Comparison of ENCODE assay signal across 8 cellular contexts in the genomic region with DNA sequence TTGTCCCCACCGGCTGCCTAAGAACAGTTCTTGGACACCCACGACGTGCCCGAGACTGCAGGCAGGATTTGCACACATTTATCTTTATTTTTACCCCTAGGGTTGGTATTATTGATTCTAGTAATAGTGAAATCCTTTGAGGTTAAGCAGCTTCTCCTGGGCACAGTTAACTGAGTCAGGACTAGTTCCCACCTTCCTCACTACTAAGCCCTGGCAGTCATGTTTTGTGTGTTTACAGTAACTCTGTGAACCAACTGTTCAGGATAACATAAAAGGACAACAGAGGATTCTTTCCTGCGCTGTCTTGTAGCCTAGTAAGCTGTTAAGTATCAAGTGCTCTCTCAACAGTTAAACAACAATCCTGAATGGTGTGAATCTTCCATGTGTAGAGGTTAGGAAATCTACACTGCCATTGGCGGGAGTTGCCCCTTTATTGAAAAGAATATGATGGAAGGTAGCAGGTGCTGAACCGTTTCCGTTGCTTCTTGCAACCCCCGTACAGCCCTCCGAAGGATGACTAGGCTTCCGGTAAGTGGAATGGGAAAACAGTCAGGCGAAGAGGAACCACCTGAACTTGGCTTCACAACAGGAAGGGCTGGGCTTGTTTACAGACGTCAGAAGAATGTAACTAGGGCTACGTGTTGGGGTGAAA. TPM values are rescaled to one million over a fixed set of nuclear protein-coding genes. Genes with fewer than 3 reads are reported as not detected.
DNase-seq lines count a peak whose midpoint lies in the region; ATAC-seq and TF ChIP-seq lines count a peak whose summit lies in the region.

No MANE protein-coding gene starts in this region.

- no peaks in the 10 kb centered on the region for H3K9me3 Mint-ChIP-seq in natural killer cell treated with Interleukin-12 subunit alpha and Interleukin-12 subunit beta and Interleukin-15 and Interleukin-18, amount 100 ng/mL, for 72 hours

- H3K4me3 Mint-ChIP-seq in natural killer cell treated with Interleukin-12 subunit alpha and Interleukin-12 subunit beta and Interleukin-15 and Interleukin-18, amount 100 ng/mL, for 72 hours: peak overlapping the region; percentile 92

- H3K4me3 ChIP-seq in fibroblast of mammary gland (ENCODE audit: control insufficient read depth, low read depth, low read length): peak overlapping the region; percentile 82

- H3K4me1 Mint-ChIP-seq in natural killer cell treated with Interleukin-12 subunit alpha and Interleukin-12 subunit beta and Interleukin-15 and Interleukin-18, amount 100 ng/mL, for 72 hours (ENCODE audit: low read depth in 2 of 2): peaks cover 28 to 34% of the 10 kb centered on the region in 2 donors

- H3K27me3 Mint-ChIP-seq in natural killer cell treated with Interleukin-12 subunit alpha and Interleukin-12 subunit beta and Interleukin-15 and Interleukin-18, amount 100 ng/mL, for 72 hours: no peaks in the 10 kb centered on the region

- ATAC-seq in GM19395 (IDR thresholded peaks at IDR 0.05; ENCODE audit: unreplicated experiment) (peak; percentile 6), HG02763 (IDR thresholded peaks at IDR 0.05; ENCODE audit: unreplicated experiment) (no peak)
- ATAC-seq in natural killer cell treated with Interleukin-12 subunit alpha and Interleukin-12 subunit beta and Interleukin-15 and Interleukin-18, amount 100 ng/mL, for 72 hours: peak; percentile 21 to 52

- peak; percentile 17 for DNase-seq in AG08396 (ENCODE audit: low spot score)
- peak; percentile 54 for DNase-seq in NCI-H146 (lab: John Stamatoyannopoulos, UW)
- DNase-seq in activated T-cell treated with anti-CD3 and anti-CD28 coated beads, Interleukin-2, amount 50 U/mL, for 1 hour: peak; percentile 37
- DNase-seq in fibroblast of mammary gland (ENCODE audit: low read depth): peak; percentile 51
- DNase-seq in natural killer cell treated with Interleukin-12 subunit alpha and Interleukin-12 subunit beta and Interleukin-15 and Interleukin-18, amount 100 ng/mL, for 72 hours (ENCODE audit: low spot score): no peak
- DNase-seq in AG20443 (ENCODE audit: low spot score): no peak

- peak overlapping the region; percentile 80 to 84 for H3K27ac Mint-ChIP-seq in natural killer cell treated with Interleukin-12 subunit alpha and Interleukin-12 subunit beta and Interleukin-15 and Interleukin-18, amount 100 ng/mL, for 72 hours

- no peak for TF ChIP-seq CTCF in fibroblast of mammary gland (conservative IDR thresholded peaks at IDR 0.05; ENCODE audit: control insufficient read depth, insufficient read depth, low read depth, low read length)

- peaks cover 19% of the 10 kb centered on the region for H3K36me3 Mint-ChIP-seq in natural killer cell treated with Interleukin-12 subunit alpha and Interleukin-12 subunit beta and Interleukin-15 and Interleukin-18, amount 100 ng/mL, for 72 hours

RNA-seq across cellular contexts. Expression of gene SOD2, which starts 1.0 kb away (rescaled TPM):
- total RNA-seq in natural killer cell treated with Interleukin-12 subunit alpha and Interleukin-12 subunit beta and Interleukin-15 and Interleukin-18, amount 100 ng/mL, for 72 hours: 100 to 1,000 TPM; 232 to 842 TPM

RNA-seq across cellular contexts. Expression of gene WTAP, which starts 33.3 kb away (rescaled TPM):
- total RNA-seq in natural killer cell treated with Interleukin-12 subunit alpha and Interleukin-12 subunit beta and Interleukin-15 and Interleukin-18, amount 100 ng/mL, for 72 hours: 100 to 1,000 TPM in 1 of 2 donors, 10 to 100 TPM in 1; 98.4 to 106 TPM

Comparison
In these comparisons a context has a peak if more than half of its experiments do, and no peak if none do; other contexts are left out.
1. DNase-seq: peak in AG08396 (single experiment), NCI-H146 (single experiment), activated T-cell treated with anti-CD3 and anti-CD28 coated beads, Interleukin-2, amount 50 U/mL, for 1 hour (single experiment) and fibroblast of mammary gland (single experiment); none in natural killer cell treated with Interleukin-12 subunit alpha and Interleukin-12 subunit beta and Interleukin-15 and Interleukin-18, amount 100 ng/mL, for 72 hours (single experiment) and AG20443 (single experiment).